ENCODE assay signal across 20 cellular contexts in the genomic region with DNA sequence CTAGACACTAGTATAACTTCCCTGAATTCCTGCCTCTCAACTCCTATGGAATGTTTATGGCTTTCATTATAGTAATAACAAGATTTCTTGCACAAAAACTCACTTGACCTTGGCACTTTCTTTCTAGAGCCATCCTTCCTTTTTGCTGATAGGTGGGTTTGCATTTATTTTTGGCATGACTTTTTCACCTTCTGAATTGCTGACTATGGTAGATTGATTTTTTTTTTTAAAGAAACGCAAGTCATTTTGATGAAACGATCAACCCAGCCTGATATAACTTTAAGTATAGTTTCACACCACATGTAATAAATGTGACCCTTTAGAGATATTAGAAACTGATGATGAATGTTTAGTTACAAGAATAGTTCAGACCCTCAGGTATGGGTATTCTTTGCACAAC.
A peak's percentile ranks its signal among the peaks of the same experiment; 100 is the strongest.
DNase-seq lines count a peak whose midpoint lies in the region; ATAC-seq, FAIRE-seq and TF ChIP-seq lines count a peak whose summit lies in the region.
"Had no signal": no experiment of that assay in that cellular context is flagged by ENCODE, and none has a peak within 500 bp of the region (broad histone marks: within the 10 kb centered on the region; RNA-seq: fewer than 3 reads in every experiment).

No MANE protein-coding gene starts in this region.

- H3K18ac ChIP-seq in mesenchymal stem cell (ENCODE audit: low read depth in 1 of 2, low read length in 2 of 2), result no peak overlapping the region

- FAIRE-seq in HepG2 (lab: Jason Lieb, UNC) (no peak), astrocyte (lab: Jason Lieb, UNC) (no peak)
- FAIRE-seq: GM12878, GM19239 had no signal

- no peak overlapping the region for H3K27ac ChIP-seq in HepG2 (ENCODE audit: extremely low read length, insufficient read depth, low read length)
- no peak overlapping the region for H3K27ac ChIP-seq in right lobe of liver
- no peak overlapping the region for H3K27ac ChIP-seq in astrocyte (ENCODE audit: low read depth, low read length)
- H3K27ac ChIP-seq in mesenchymal stem cell (ENCODE audit: low read length, poor library complexity, severe bottlenecking), result no peak overlapping the region
- H3K27ac ChIP-seq: HL-60 had no signal

- no peak overlapping the region for H2BK15ac ChIP-seq in mesenchymal stem cell (ENCODE audit: low read depth, poor library complexity, severe bottlenecking)

- no peak for TF ChIP-seq CTCF in HepG2 (CRISPR knock-in tag; IDR thresholded peaks at IDR 0.05)
- TF ChIP-seq CTCF in right lobe of liver (IDR thresholded peaks at IDR 0.05), result no peak
- no peak for TF ChIP-seq CTCF in astrocyte (IDR thresholded peaks at IDR 0.05; ENCODE audit: insufficient read depth, low read depth, low read length)

- H3K4me1 ChIP-seq in HepG2 (ENCODE audit: insufficient read depth, low read length) (no peaks in the 10 kb centered on the region), right lobe of liver (no peaks in the 10 kb centered on the region), astrocyte (ENCODE audit: insufficient read depth, low read length) (no peaks in the 10 kb centered on the region), mesenchymal stem cell (ENCODE audit: control insufficient read depth, insufficient read depth, low read depth, low read length) (no peaks in the 10 kb centered on the region)
- H3K4me1 ChIP-seq: BE2C had no signal

- H3K27me3 ChIP-seq in HepG2 (ENCODE audit: control insufficient read depth in 1 of 2, insufficient read depth in 2 of 2, low read length in 2 of 2), result peaks cover 4 to 54% of the 10 kb centered on the region in 2 experiments; a peak in 4 of 5 replicates
- no peaks in the 10 kb centered on the region for H3K27me3 ChIP-seq in right lobe of liver
- peaks cover 5% of the 10 kb centered on the region for H3K27me3 ChIP-seq in astrocyte (ENCODE audit: insufficient read depth, low read length)
- H3K27me3 ChIP-seq in mesenchymal stem cell (ENCODE audit: control insufficient read depth in 1 of 2, insufficient read depth in 1 of 2, low read length in 2 of 2), result peaks cover 5 to 14% of the 10 kb centered on the region in 2 experiments

- in situ Hi-C loops in HepG2 (cut with HindIII; ENCODE audit: extremely low pct_ligation_motif_present, low pct_unique_long_range_greater_than_20kb), result no loop called here

- H3K4me3 ChIP-seq in HepG2 (replicated peaks in 1 of 3; ENCODE audit: insufficient read depth in 1 of 3, low read depth in 2 of 3, low read length in 3 of 3), result no peak overlapping the region
- no peak overlapping the region for H3K4me3 ChIP-seq in right lobe of liver
- H3K4me3 ChIP-seq in astrocyte (ENCODE audit: insufficient read depth, low read depth, low read length), result no peak overlapping the region
- H3K4me3 ChIP-seq in mesenchymal stem cell (ENCODE audit: insufficient read depth in 1 of 2, low read depth in 1 of 2, low read length in 2 of 2), result peak overlapping the region in 1 of 2 experiments; percentile 54
- H3K4me3 ChIP-seq: GM12878 had no signal

- H3K27ac Mint-ChIP-seq in astrocyte (ENCODE audit: unreplicated experiment), result no peak overlapping the region
- H3K27ac Mint-ChIP-seq: CD4-positive, CD25-positive, alpha-beta regulatory T cell; CD8-positive, alpha-beta memory T cell had no signal

- H4K20me1 ChIP-seq in HepG2 (ENCODE audit: insufficient read depth, low read length) (no peaks in the 10 kb centered on the region), astrocyte (ENCODE audit: insufficient read depth, low read length) (no peaks in the 10 kb centered on the region)

- no peak overlapping the region for H3K4ac ChIP-seq in mesenchymal stem cell (ENCODE audit: low read depth in 1 of 2, low read length in 2 of 2)

- H3K79me2 ChIP-seq in HepG2 (ENCODE audit: insufficient read depth, low read length), result no peaks in the 10 kb centered on the region
- no peaks in the 10 kb centered on the region for H3K79me2 ChIP-seq in astrocyte (ENCODE audit: insufficient read depth, low read length)

- H4K91ac ChIP-seq in mesenchymal stem cell (ENCODE audit: low read length), result no peak overlapping the region

- H3K4me1 Mint-ChIP-seq in astrocyte (ENCODE audit: low read depth, unreplicated experiment), result peaks cover 11% of the 10 kb centered on the region
- H3K4me1 Mint-ChIP-seq: CD4-positive, CD25-positive, alpha-beta regulatory T cell; CD8-positive, alpha-beta memory T cell had no signal

- H3K9me3 Mint-ChIP-seq in astrocyte (ENCODE audit: unreplicated experiment), result peaks cover 7% of the 10 kb centered on the region

- H3K9ac ChIP-seq in HepG2 (ENCODE audit: insufficient read depth, low read depth, low read length), result no peak overlapping the region
- no peak overlapping the region for H3K9ac ChIP-seq in astrocyte (ENCODE audit: low read length)
- peak overlapping the region; percentile 1 for H3K9ac ChIP-seq in mesenchymal stem cell (ENCODE audit: low read length)

- H3K4me3 Mint-ChIP-seq in astrocyte (ENCODE audit: unreplicated experiment), result no peak overlapping the region
- H3K4me3 Mint-ChIP-seq: CD4-positive, CD25-positive, alpha-beta regulatory T cell; CD8-positive, alpha-beta memory T cell had no signal

- CTCF ChIA-PET in HepG2 (lab: Yijun Ruan, JAX; ENCODE audit: low intra/inter-chr PET ratio, low total read pairs), result no interaction called here

- H2AFZ ChIP-seq in HepG2 (ENCODE audit: low read length) (no peak overlapping the region), astrocyte (ENCODE audit: low read depth, low read length) (no peak overlapping the region), mesenchymal stem cell (ENCODE audit: low read depth, low read length) (no peak overlapping the region)

- H3K4me2 ChIP-seq in HepG2 (ENCODE audit: low read depth, low read length), result no peak overlapping the region
- peak overlapping the region; percentile 20 for H3K4me2 ChIP-seq in astrocyte (ENCODE audit: low read length)
- H3K4me2 ChIP-seq in mesenchymal stem cell (ENCODE audit: low read length, poor library complexity, severe bottlenecking), result no peak overlapping the region

- no peak for ATAC-seq in HepG2
- ATAC-seq in right lobe of liver, result no peak
- ATAC-seq in stimulated activated naive CD8-positive, alpha-beta T cell treated with anti-CD3 and anti-CD28 coated beads, Interleukin-15, Interleukin-2, amounts not matched to agents 100 U/mL and 50 U/mL, for 24 hours, result no peak
- ATAC-seq: GM12878 had no signal

- 36% methylated on average over 2 of the region's 2 CpGs for WGBS in HepG2 (ENCODE audit: low lambda C conversion rate)
- 56% methylated on average over 2 of the region's 2 CpGs for WGBS in right lobe of liver (ENCODE audit: insufficient coverage, low coverage, low lambda C conversion rate, missing lambda C conversion rate)
- no CpG with 5 or more reads among the region's 2 CpGs for WGBS in mesenchymal stem cell

- no peak overlapping the region for H4K8ac ChIP-seq in mesenchymal stem cell (ENCODE audit: low read length)

- H3K23ac ChIP-seq in mesenchymal stem cell (ENCODE audit: low read length in 2 of 2), result no peak overlapping the region

- no peaks in the 10 kb centered on the region for H3K36me3 ChIP-seq in HepG2 (replicated peaks in 1 of 2; ENCODE audit: control insufficient read depth in 1 of 2, insufficient read depth in 2 of 2, low read length in 2 of 2)
- no peaks in the 10 kb centered on the region for H3K36me3 ChIP-seq in right lobe of liver
- no peaks in the 10 kb centered on the region for H3K36me3 ChIP-seq in astrocyte (ENCODE audit: insufficient read depth, low read length)
- no peaks in the 10 kb centered on the region for H3K36me3 ChIP-seq in mesenchymal stem cell (ENCODE audit: control insufficient read depth in 1 of 2, insufficient read depth in 2 of 2, low read depth in 1 of 2, low read length in 2 of 2)
- H3K36me3 ChIP-seq: BE2C had no signal

- no peak overlapping the region for H2BK12ac ChIP-seq in mesenchymal stem cell (ENCODE audit: low read length in 2 of 2)

- TF ChIP-seq RAD21 in HepG2 (CRISPR knock-in tag; IDR thresholded peaks at IDR 0.05), result no peak

- no peak for TF ChIP-seq EP300 in HepG2 (IDR thresholded peaks at IDR 0.05; ENCODE audit: low read depth in 2 of 2, low read length in 2 of 2)
- TF ChIP-seq EP300 in HepG2 (CRISPR knock-in tag; IDR thresholded peaks at IDR 0.05; ENCODE audit: borderline replicate concordance), result no peak

- peaks cover 6% of the 10 kb centered on the region for H3K27me3 Mint-ChIP-seq in astrocyte (ENCODE audit: low read depth, unreplicated experiment)
- H3K27me3 Mint-ChIP-seq: CD4-positive, CD25-positive, alpha-beta regulatory T cell had no signal

- no peak for DNase-seq in HepG2 (ENCODE audit: low spot score)
- DNase-seq in right lobe of liver, result no peak
- DNase-seq in astrocyte (ENCODE audit: low read depth), result no peak
- no peak for DNase-seq in mesenchymal stem cell
- no peak for DNase-seq in inferior parietal cortex (ENCODE audit: extremely low spot score)
- DNase-seq in stimulated activated naive CD8-positive, alpha-beta T cell treated with anti-CD3 and anti-CD28 coated beads, Interleukin-15, Interleukin-2, amounts not matched to agents 100 U/mL and 50 U/mL, for 24 hours, result no peak
- no peak for DNase-seq in activated naive CD4-positive, alpha-beta T cell treated with anti-CD3 and anti-CD28 coated beads, Interleukin-2, amount 50 U/mL, for 16 hours
- DNase-seq: 8988T; ACHN; BE2C; C1 segment of cervical spinal cord; CD8-positive, alpha-beta memory T cell; COR-L47; DMS 273 treated with DMSO at 0.1 percent for 48 hours; DMS53; DND-41 had no signal

- no peak overlapping the region for H2AK5ac ChIP-seq in mesenchymal stem cell (ENCODE audit: low read length, severe bottlenecking)

- no peak overlapping the region for H2BK120ac ChIP-seq in mesenchymal stem cell (ENCODE audit: low read depth, low read length)

- TF ChIP-seq POLR2A in HepG2 (IDR thresholded peaks at IDR 0.05; ENCODE audit: insufficient read depth in 1 of 2, low read depth in 2 of 2, low read length in 2 of 2) (no peak), right lobe of liver (IDR thresholded peaks at IDR 0.05) (no peak)

- H3K9me3 ChIP-seq in HepG2 (ENCODE audit: low read length) (no peaks in the 10 kb centered on the region), right lobe of liver (no peaks in the 10 kb centered on the region), astrocyte (ENCODE audit: insufficient read depth, low read depth, low read length) (no peaks in the 10 kb centered on the region), mesenchymal stem cell (ENCODE audit: control insufficient read depth, low read length) (no peaks in the 10 kb centered on the region)
- H3K9me3 ChIP-seq: BE2C had no signal

- H3K79me1 ChIP-seq in mesenchymal stem cell (replicated peaks; ENCODE audit: low read length, poor library complexity, severe bottlenecking), result no peaks in the 10 kb centered on the region

- H2BK5ac ChIP-seq in mesenchymal stem cell (ENCODE audit: low read depth, low read length, poor library complexity, severe bottlenecking), result no peak overlapping the region

- intact Hi-C loops in HepG2 (cut with micrococcal nuclease; ENCODE audit: unreplicated experiment) (no loop called here), right lobe of liver (cut with DNase I) (no loop called here)

- no peak overlapping the region for H3K14ac ChIP-seq in mesenchymal stem cell (ENCODE audit: low read length in 2 of 2)

- BruUV-seq in HepG2 (replicated peaks; lab: Mats Ljungman, UMichigan), result no TSS peak

- no peaks in the 10 kb centered on the region for H3K36me3 Mint-ChIP-seq in astrocyte (ENCODE audit: low read depth, unreplicated experiment)
- H3K36me3 Mint-ChIP-seq: CD4-positive, CD25-positive, alpha-beta regulatory T cell; CD8-positive, alpha-beta memory T cell had no signal

- POLR2A ChIA-PET in HepG2 (lab: Yijun Ruan, JAX), result no interaction called here

TF ChIP-seq in HepG2, 621 proteins besides CTCF, POLR2A, EP300 and RAD21 (continues in another document):
- peak; percentile 75 for TF ChIP-seq MAFF (IDR thresholded peaks at IDR 0.05; ENCODE audit: low read depth, low read length)
